In genomic region chr7:26681819-26682418, GRCh38 we compare ENCODE assay signal across 1 cellular context.
A peak's percentile ranks its signal among the peaks of the same experiment; 100 is the strongest.
TF ChIP-seq lines count a peak whose summit lies in the region.

No MANE protein-coding gene starts in this region.

TF ChIP-seq in K562, 482 proteins besides CTCF, POLR2A, EP300 and RAD21 (continued from another document):
- no peak for TF ChIP-seq CEBPG (CRISPR knock-in tag; IDR thresholded peaks at IDR 0.05)
- peak in 1 of 2 experiments; percentile 33; a peak in 1 of 4 replicates for TF ChIP-seq CEBPG (tag; conservative IDR thresholded peaks at IDR 0.05 in 1 of 2, IDR thresholded peaks at IDR 0.05 in 1 of 2)
- no peak for TF ChIP-seq FIP1L1 (IDR thresholded peaks at IDR 0.05; ENCODE audit: low read depth, low read length, poor library complexity, severe bottlenecking)
- no peak for TF ChIP-seq NCOR1 (IDR thresholded peaks at IDR 0.05)
TF ChIP-seq in K562: peak in this region for 3.
